1 cellular context compared by ENCODE assay signal in the genomic region with DNA sequence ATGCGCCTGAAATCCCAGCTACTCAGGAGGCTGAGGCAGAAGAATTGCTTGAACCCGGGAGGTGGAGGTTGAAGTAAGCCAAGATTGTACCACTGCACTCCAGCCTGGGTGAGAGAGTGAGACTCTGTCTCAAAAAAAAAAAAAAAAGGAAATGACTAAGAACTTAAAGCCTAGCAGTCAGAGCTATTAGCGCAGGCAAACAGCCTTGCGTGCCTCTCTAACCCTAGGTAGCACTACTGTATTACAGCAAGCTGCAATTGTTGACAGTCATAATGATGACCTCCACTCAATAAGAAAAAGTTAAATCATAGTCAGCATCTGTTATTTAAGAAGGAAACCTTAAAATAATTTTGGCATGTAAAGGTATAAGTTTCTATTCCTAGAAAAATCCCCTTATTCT.
TF ChIP-seq lines count a peak whose summit lies in the region.

No MANE protein-coding gene starts in this region.

TF ChIP-seq in IMR-90, 13 proteins besides CTCF, POLR2A, EP300 and RAD21:
- no peak for TF ChIP-seq MXI1 (IDR thresholded peaks at IDR 0.05; ENCODE audit: borderline replicate concordance, low read depth, low read length)
- TF ChIP-seq, protein P1, sequence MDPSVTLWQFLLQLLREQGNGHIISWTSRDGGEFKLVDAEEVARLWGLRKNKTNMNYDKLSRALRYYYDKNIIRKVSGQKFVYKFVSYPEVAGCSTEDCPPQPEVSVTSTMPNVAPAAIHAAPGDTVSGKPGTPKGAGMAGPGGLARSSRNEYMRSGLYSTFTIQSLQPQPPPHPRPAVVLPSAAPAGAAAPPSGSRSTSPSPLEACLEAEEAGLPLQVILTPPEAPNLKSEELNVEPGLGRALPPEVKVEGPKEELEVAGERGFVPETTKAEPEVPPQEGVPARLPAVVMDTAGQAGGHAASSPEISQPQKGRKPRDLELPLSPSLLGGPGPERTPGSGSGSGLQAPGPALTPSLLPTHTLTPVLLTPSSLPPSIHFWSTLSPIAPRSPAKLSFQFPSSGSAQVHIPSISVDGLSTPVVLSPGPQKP (IDR thresholded peaks at IDR 0.05; ENCODE audit: borderline replicate concordance, low read depth, low read length), result no peak
- no peak for TF ChIP-seq SMC3 (IDR thresholded peaks at IDR 0.05; ENCODE audit: low read depth, low read length)
- no peak for TF ChIP-seq FOS (IDR thresholded peaks at IDR 0.05; ENCODE audit: low read depth, low read length)
- no peak for TF ChIP-seq RCOR1 (IDR thresholded peaks at IDR 0.05; ENCODE audit: insufficient replicate concordance, low read length)
- no peak for TF ChIP-seq CHD1 (IDR thresholded peaks at IDR 0.05; ENCODE audit: low read depth, low read length)
- no peak for TF ChIP-seq MAFK (IDR thresholded peaks at IDR 0.05; ENCODE audit: low read depth, low read length)
- no peak for TF ChIP-seq BHLHE40 (IDR thresholded peaks at IDR 0.05; ENCODE audit: low read depth, low read length)
- TF ChIP-seq MAZ (IDR thresholded peaks at IDR 0.05; ENCODE audit: borderline replicate concordance, low read depth, low read length), result no peak
- TF ChIP-seq, protein P2, sequence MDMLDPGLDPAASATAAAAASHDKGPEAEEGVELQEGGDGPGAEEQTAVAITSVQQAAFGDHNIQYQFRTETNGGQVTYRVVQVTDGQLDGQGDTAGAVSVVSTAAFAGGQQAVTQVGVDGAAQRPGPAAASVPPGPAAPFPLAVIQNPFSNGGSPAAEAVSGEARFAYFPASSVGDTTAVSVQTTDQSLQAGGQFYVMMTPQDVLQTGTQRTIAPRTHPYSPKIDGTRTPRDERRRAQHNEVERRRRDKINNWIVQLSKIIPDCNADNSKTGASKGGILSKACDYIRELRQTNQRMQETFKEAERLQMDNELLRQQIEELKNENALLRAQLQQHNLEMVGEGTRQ (IDR thresholded peaks at IDR 0.05; ENCODE audit: low read depth, low read length), result no peak
- TF ChIP-seq CEBPB (IDR thresholded peaks at IDR 0.05; ENCODE audit: low read depth, low read length), result no peak
- TF ChIP-seq RFX5 (IDR thresholded peaks at IDR 0.05; ENCODE audit: low read depth, low read length), result no peak
- no peak for TF ChIP-seq NFE2L2 (IDR thresholded peaks at IDR 0.05; ENCODE audit: low read depth, low read length)
